Comparison of ENCODE assay signal across 8 cellular contexts in the genomic region with DNA sequence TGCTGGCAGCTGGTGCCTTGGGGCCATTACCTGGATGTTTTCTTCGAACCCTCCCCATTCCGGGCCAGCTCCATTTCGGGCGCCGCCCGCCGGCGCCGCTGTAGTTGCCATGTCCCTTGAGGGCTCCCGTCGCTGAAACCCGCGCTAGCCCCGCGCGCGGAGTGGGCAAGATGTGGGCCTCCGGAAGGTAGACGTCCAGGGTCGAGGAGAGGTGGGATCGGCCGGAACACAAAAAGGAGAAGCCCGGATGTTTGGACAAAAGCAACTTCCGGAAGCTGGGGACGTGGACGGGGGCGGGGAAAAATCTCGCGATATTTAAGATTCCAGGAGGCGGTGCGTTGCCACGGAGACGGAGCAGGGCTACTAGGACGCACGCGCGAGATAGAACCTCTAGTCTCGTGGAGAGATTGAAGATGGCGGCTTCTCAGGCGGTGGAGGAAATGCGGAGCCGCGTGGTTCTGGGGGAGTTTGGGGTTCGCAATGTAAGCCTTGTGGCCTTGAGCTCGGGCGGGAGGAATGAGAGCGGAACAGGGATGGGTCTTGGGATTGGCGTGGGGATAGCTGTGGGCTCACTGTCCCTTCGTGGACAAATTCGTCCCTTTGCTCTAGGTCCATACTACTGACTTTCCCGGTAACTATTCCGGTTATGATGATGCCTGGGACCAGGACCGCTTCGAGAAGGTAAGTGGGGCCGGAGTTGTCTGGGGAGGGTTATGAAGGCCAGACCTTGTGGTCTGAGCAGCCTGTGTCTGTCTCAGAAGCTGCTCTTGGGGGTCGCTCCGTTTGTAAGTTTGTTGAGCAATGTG. TPM values are rescaled to one million over a fixed set of nuclear protein-coding genes. Genes with fewer than 3 reads are reported as not detected.
DNase-seq lines count a peak whose midpoint lies in the region; ATAC-seq and TF ChIP-seq lines count a peak whose summit lies in the region.

TSS of gene POLR1C (plus strand) at position 393 of the 806 bp plus-strand sequence. CDS start at position 414, 21 bp downstream.
TSS of gene YIPF3 (minus strand) at position 230 of the 806 bp plus-strand sequence. CDS start at position 111, 119 bp downstream.

- no peak for TF ChIP-seq POLR2A in spleen (IDR thresholded peaks at IDR 0.05)

- intact Hi-C loops in spleen (cut with DNase I; ENCODE audit: low total_unique reads) = no loop called here

- DNase-seq in AG08395 (ENCODE audit: low spot score) (peak; percentile 100), NCI-H2227 treated with DMSO at 0.1 percent for 48 hours (lab: John Stamatoyannopoulos, UW) (peak; percentile 93), cardiac fibroblast (ENCODE audit: low read depth in 2 of 2) (peak; percentile 99), immature natural killer cell (peak; percentile 96 to 97 (median 96)), spleen (peak; percentile 98)

- peak within 1 kb of the TSS; percentile 60 to 97 (median 92) for H3K27ac ChIP-seq in spleen

- peak within 1 kb of the TSS in 1 of 6 donors; percentile 60 for H3K27ac Mint-ChIP-seq in immature natural killer cell

- H3K4me1 ChIP-seq in spleen = peaks cover 33 to 70% (median 48%) of the 10 kb centered on the region in 6 donors

- peaks cover 6 to 14% of the 10 kb centered on the region in 2 donors for H3K4me1 Mint-ChIP-seq in immature natural killer cell

- H3K4me3 Mint-ChIP-seq in immature natural killer cell = no peak within 1 kb of the TSS

- no peaks in the 10 kb centered on the region for H3K9me3 ChIP-seq in spleen

- H3K27me3 Mint-ChIP-seq in immature natural killer cell (ENCODE audit: low read depth in 3 of 3) = peaks cover 0 to 6% (median 5%) of the 10 kb centered on the region in 3 donors

- WGBS in spleen, 5 donors = 0 to 1% (median 1%) methylated on average over 49 to 57 of the region's 57 CpGs

- ATAC-seq in GM18909 (IDR thresholded peaks at IDR 0.05; ENCODE audit: poor library complexity, unreplicated experiment) (peak; percentile 85), HG03175 (IDR thresholded peaks at IDR 0.05; ENCODE audit: unreplicated experiment) (peak; percentile 93)

- H3K9me3 Mint-ChIP-seq in immature natural killer cell = no peaks in the 10 kb centered on the region

- H3K27me3 ChIP-seq in spleen (replicated peaks in 1 of 7) = no peaks in the 10 kb centered on the region

- H3K4me3 ChIP-seq in WI38 (ENCODE audit: low read depth, low read length) (peak within 1 kb of the TSS; percentile 99), cardiac fibroblast (replicated peaks in 1 of 2; ENCODE audit: low read depth in 2 of 2, low read length in 2 of 2) (peak within 1 kb of the TSS; percentile 79 to 93), spleen (peak within 1 kb of the TSS; percentile 64 to 97 (median 84))

- TF ChIP-seq CTCF in WI38 (IDR thresholded peaks at IDR 0.05; ENCODE audit: low read depth, low read length) = no peak
- no peak for TF ChIP-seq CTCF in cardiac fibroblast (IDR thresholded peaks at IDR 0.05; ENCODE audit: low read depth, low read length)
- TF ChIP-seq CTCF in spleen (IDR thresholded peaks at IDR 0.05 in 8 of 11, conservative IDR thresholded peaks at IDR 0.05 in 3 of 11) = peak in 3 of 11 experiments; percentile 11 to 29 (median 18)

- H3K36me3 ChIP-seq in spleen = peaks cover 5 to 74% (median 61%) of the 10 kb centered on the region in 6 donors

- H3K36me3 Mint-ChIP-seq in immature natural killer cell = peaks cover 8 to 26% (median 11%) of the 10 kb centered on the region in 3 donors

RNA-seq across cellular contexts. Expression of gene POLR1C, which starts in this region (rescaled TPM):
- polyA plus RNA-seq in immature natural killer cell = 10 to 100 TPM in 1 of 3 donors, 1 to 10 TPM in 2; 5.7 to 15.5 (median 7.3) TPM
- 10 to 100 TPM; 24.1 to 32.6 (median 28.1) TPM for total RNA-seq in spleen
- 10 to 100 TPM; 27.9 to 30.1 (median 29.1) TPM for polyA plus RNA-seq in spleen

RNA-seq across cellular contexts. Expression of gene YIPF3, which starts in this region (rescaled TPM):
- 10 to 100 TPM; 73.7 to 92.2 (median 76.6) TPM for polyA plus RNA-seq in immature natural killer cell
- total RNA-seq in spleen = 10 to 100 TPM; 57.0 to 80.1 (median 71.1) TPM
- polyA plus RNA-seq in spleen = 10 to 100 TPM; 38.0 to 49.9 (median 38.4) TPM

Comparison
In these comparisons a context has a peak if more than half of its experiments do, and no peak if none do; other contexts are left out.
1. Peak in every context shown above with its lines: DNase-seq, ATAC-seq, H3K4me3 ChIP-seq and H3K27ac ChIP-seq.